Comparison of ENCODE assay signal across 19 cellular contexts in genomic region chr6:31365864-31366263, GRCh38. TPM values are rescaled to one million over a fixed set of nuclear protein-coding genes. Genes with fewer than 3 reads are reported as not detected.
DNase-seq lines count a peak whose midpoint lies in the region; ATAC-seq and TF ChIP-seq lines count a peak whose summit lies in the region.
"Had no signal": no experiment of that assay in that cellular context is flagged by ENCODE, and none has a peak within 500 bp of the region (broad histone marks: within the 10 kb centered on the region; RNA-seq: fewer than 3 reads in every experiment).

No MANE protein-coding gene starts in this region.

- peaks cover 0 to 4% of the 10 kb centered on the region in 2 donors for H3K4me1 ChIP-seq in naive thymus-derived CD4-positive, alpha-beta T cell (ENCODE audit: control insufficient read depth in 2 of 2, insufficient read depth in 2 of 2, low read length in 2 of 2)
- peaks cover 3% of the 10 kb centered on the region for H3K4me1 ChIP-seq in A673 (ENCODE audit: insufficient read depth, low read length, poor library complexity, severe bottlenecking)

- no peaks in the 10 kb centered on the region for H3K27me3 ChIP-seq in naive thymus-derived CD4-positive, alpha-beta T cell (ENCODE audit: control insufficient read depth in 2 of 2, insufficient read depth in 2 of 2, low read length in 2 of 2)
- peaks cover 76% of the 10 kb centered on the region for H3K27me3 ChIP-seq in A673 (replicated peaks; ENCODE audit: insufficient read depth, low read depth, low read length, poor library complexity)

- H3K4me1 Mint-ChIP-seq in activated CD4-positive, alpha-beta T cell treated with anti-CD3 and anti-CD28 coated beads, Interleukin-2, amount 10 ng/mL, durations not matched to agents 24 days and 14 days = peaks cover 12% of the 10 kb centered on the region
- H3K4me1 Mint-ChIP-seq in T-cell = peaks cover 10 to 28% (median 20%) of the 10 kb centered on the region in 3 donors
- H3K4me1 Mint-ChIP-seq in effector memory CD8-positive, alpha-beta T cell (ENCODE audit: low read depth in 2 of 2) = peaks cover 7 to 9% of the 10 kb centered on the region in 2 donors
- H3K4me1 Mint-ChIP-seq in naive thymus-derived CD4-positive, alpha-beta T cell = peaks cover 4 to 32% (median 17%) of the 10 kb centered on the region in 7 donors

- no peak for TF ChIP-seq CTCF in A673 (conservative IDR thresholded peaks at IDR 0.05; ENCODE audit: low read depth, low read length)

- no peaks in the 10 kb centered on the region for H3K9me3 ChIP-seq in naive thymus-derived CD4-positive, alpha-beta T cell (ENCODE audit: control insufficient read depth in 2 of 3, low read length in 3 of 3)
- H3K9me3 ChIP-seq in A673 (ENCODE audit: low read depth, low read length, poor library complexity, severe bottlenecking) = no peaks in the 10 kb centered on the region

- peaks cover 1% of the 10 kb centered on the region for H3K36me3 Mint-ChIP-seq in activated CD4-positive, alpha-beta T cell treated with anti-CD3 and anti-CD28 coated beads, Interleukin-2, amount 10 ng/mL, durations not matched to agents 24 days and 14 days (ENCODE audit: low read depth)
- peaks cover 5% of the 10 kb centered on the region for H3K36me3 Mint-ChIP-seq in T-cell
- no peaks in the 10 kb centered on the region for H3K36me3 Mint-ChIP-seq in effector memory CD8-positive, alpha-beta T cell (ENCODE audit: insufficient read depth)
- H3K36me3 Mint-ChIP-seq in naive thymus-derived CD4-positive, alpha-beta T cell = peaks cover 0 to 9% (median under 1%) of the 10 kb centered on the region in 5 donors

- H3K9me3 Mint-ChIP-seq in activated CD4-positive, alpha-beta T cell treated with anti-CD3 and anti-CD28 coated beads, Interleukin-2, amount 10 ng/mL, durations not matched to agents 24 days and 14 days = peaks cover 2% of the 10 kb centered on the region
- peaks cover 0 to 3% (median under 1%) of the 10 kb centered on the region in 3 donors for H3K9me3 Mint-ChIP-seq in T-cell
- H3K9me3 Mint-ChIP-seq in effector memory CD8-positive, alpha-beta T cell = peaks cover 0 to under 1% of the 10 kb centered on the region in 2 donors
- peaks cover 0 to 8% (median 0%) of the 10 kb centered on the region in 11 donors for H3K9me3 Mint-ChIP-seq in naive thymus-derived CD4-positive, alpha-beta T cell
- H3K9me3 Mint-ChIP-seq: CD4-positive, alpha-beta T cell had no signal

- CTCF ChIA-PET in T-cell (lab: Charles Lee) (interaction anchor here (0.6 to 2.6 kb wide), 14 partner anchors 10 to 1437 kb away, joined by 3 to 28 read pairs (median 5); partner anchors contain the start of genes CCHCR1 (in 1 of the 2) and TCF19 (in 1 of the 2)), A673 (lab: Charles Lee) (interaction anchor here (1.4 kb wide), 1 partner anchor 169 kb away, joined by 9 read pairs; no protein-coding TSS in a partner anchor)
- CTCF ChIA-PET in naive thymus-derived CD4-positive, alpha-beta T cell (lab: Charles Lee) = interaction anchor here (0.7 to 5.3 kb wide), 14 partner anchors 8 to 230 kb away, joined by 3 to 79 read pairs (median 6); partner anchors contain the start of genes HLA-B and PSORS1C2

- no peak overlapping the region for H3K27ac ChIP-seq in naive thymus-derived CD4-positive, alpha-beta T cell (ENCODE audit: low read depth, low read length)
- no peak overlapping the region for H3K27ac ChIP-seq in A673 (ENCODE audit: low read depth, low read length, poor library complexity, severe bottlenecking)
- H3K27ac ChIP-seq: 22Rv1 had no signal

- ATAC-seq in T-cell (replicated peaks in 1 of 4) (no peak), HG03520 (IDR thresholded peaks at IDR 0.05; ENCODE audit: unreplicated experiment) (no peak)
- no peak for ATAC-seq in effector memory CD8-positive, alpha-beta T cell (replicated peaks)
- ATAC-seq in naive thymus-derived CD4-positive, alpha-beta T cell = no peak

- peak overlapping the region; percentile 13 for H3K4me3 Mint-ChIP-seq in activated CD4-positive, alpha-beta T cell treated with anti-CD3 and anti-CD28 coated beads, Interleukin-2, amount 10 ng/mL, durations not matched to agents 24 days and 14 days
- H3K4me3 Mint-ChIP-seq in T-cell = peak overlapping the region in 2 of 3 donors; percentile 2 to 79
- peak overlapping the region; percentile 45 to 85 for H3K4me3 Mint-ChIP-seq in effector memory CD8-positive, alpha-beta T cell
- H3K4me3 Mint-ChIP-seq in naive thymus-derived CD4-positive, alpha-beta T cell = peak overlapping the region; percentile 24 to 92 (median 78)

- no peak overlapping the region for H3K4me3 ChIP-seq in naive thymus-derived CD4-positive, alpha-beta T cell (ENCODE audit: low read length)
- H3K4me3 ChIP-seq in A673 (ENCODE audit: low read depth, low read length, poor library complexity, severe bottlenecking) = no peak overlapping the region

- POLR2A ChIA-PET in T-cell (lab: Charles Lee) (interaction anchor here (0.6 to 1.3 kb wide), 5 partner anchors 11 to 840 kb away, joined by 3 to 9 read pairs (median 3); no protein-coding TSS in a partner anchor), A673 (lab: Charles Lee; ENCODE audit: low non-redundant PET) (no interaction called here)
- POLR2A ChIA-PET in naive thymus-derived CD4-positive, alpha-beta T cell (lab: Charles Lee) = interaction anchor here (0.6 to 7.7 kb wide), 12 partner anchors 8 to 234 kb away, joined by 3 to 131 read pairs (median 15); partner anchors contain the start of gene PSORS1C2

- intact Hi-C loops in activated CD4-positive, alpha-beta T cell treated with anti-CD3 and anti-CD28 coated beads, Interleukin-2, amount 10 ng/mL, durations not matched to agents 24 days and 14 days (cut with micrococcal nuclease) = no loop called here
- intact Hi-C loops in naive thymus-derived CD4-positive, alpha-beta T cell (cut with micrococcal nuclease) = loop anchor here (1.0 to 2.0 kb wide), 2 partner anchors 15 to 174 kb away; no protein-coding TSS in a partner anchor
- intact Hi-C loops in A673 (cut with micrococcal nuclease; ENCODE audit: unreplicated experiment) = loop anchor here (2.0 kb wide), 2 partner anchors 169 to 229 kb away; no protein-coding TSS in a partner anchor

- no peak overlapping the region for H3K27ac Mint-ChIP-seq in activated CD4-positive, alpha-beta T cell treated with anti-CD3 and anti-CD28 coated beads, Interleukin-2, amount 10 ng/mL, durations not matched to agents 24 days and 14 days
- no peak overlapping the region for H3K27ac Mint-ChIP-seq in T-cell
- no peak overlapping the region for H3K27ac Mint-ChIP-seq in effector memory CD8-positive, alpha-beta T cell
- H3K27ac Mint-ChIP-seq in naive thymus-derived CD4-positive, alpha-beta T cell = peak overlapping the region in 1 of 9 donors; percentile 40
- H3K27ac Mint-ChIP-seq: B cell, HFFc6 had no signal

- no TSS peak for BruUV-seq in A673 (replicated peaks; lab: Mats Ljungman, UMichigan)

- peaks cover 64% of the 10 kb centered on the region for H3K27me3 Mint-ChIP-seq in activated CD4-positive, alpha-beta T cell treated with anti-CD3 and anti-CD28 coated beads, Interleukin-2, amount 10 ng/mL, durations not matched to agents 24 days and 14 days
- H3K27me3 Mint-ChIP-seq in T-cell = peaks cover 24 to 29% of the 10 kb centered on the region in 2 donors
- H3K27me3 Mint-ChIP-seq in effector memory CD8-positive, alpha-beta T cell = peaks cover 7 to 37% of the 10 kb centered on the region in 2 donors
- H3K27me3 Mint-ChIP-seq in naive thymus-derived CD4-positive, alpha-beta T cell = peaks cover 0 to 82% (median 19%) of the 10 kb centered on the region in 5 donors

- DNase-seq in activated CD4-positive, alpha-beta T cell treated with anti-CD3 and anti-CD28 coated beads, Interleukin-2, amount 10 ng/mL, durations not matched to agents 24 days and 14 days = peak; percentile 49
- no peak for DNase-seq in activated CD4-positive, alpha-beta T cell treated with anti-CD3 and anti-CD28 coated beads for 1 hour
- DNase-seq in T-cell (no peak), NAMALWA (ENCODE audit: low spot score) (no peak), A673 (ENCODE audit: low spot score) (no peak)
- DNase-seq in effector memory CD8-positive, alpha-beta T cell = no peak
- DNase-seq in naive thymus-derived CD4-positive, alpha-beta T cell = no peak
- DNase-seq: ACHN; CD4-positive, alpha-beta T cell; COR-L47; DMS153; DMS79 treated with DMSO at 0.1 percent for 48 hours; EL; GDM1; HCEC 1CT; HFFc6 had no signal

- H3K36me3 ChIP-seq in naive thymus-derived CD4-positive, alpha-beta T cell (ENCODE audit: control insufficient read depth in 2 of 3, insufficient read depth in 3 of 3, low read length in 3 of 3) = no peaks in the 10 kb centered on the region
- no peaks in the 10 kb centered on the region for H3K36me3 ChIP-seq in A673 (ENCODE audit: insufficient read depth, low read length, poor library complexity, severe bottlenecking)

RNA-seq across cellular contexts. Expression of gene HLA-B, which starts 8.9 kb away (rescaled TPM):
- total RNA-seq in activated CD4-positive, alpha-beta T cell treated with anti-CD3 and anti-CD28 coated beads, Interleukin-2, amount 10 ng/mL, durations not matched to agents 24 days and 14 days = 3,406 and 3,483 TPM in 2 replicates
- total RNA-seq in T-cell = 1,000 to 10,000 TPM; 6,093 to 7,629 (median 6,896) TPM
- total RNA-seq in naive thymus-derived CD4-positive, alpha-beta T cell = 1,000 to 10,000 TPM; 5,136 to 7,364 (median 5,516) TPM
- polyA plus RNA-seq in naive thymus-derived CD4-positive, alpha-beta T cell = 1,000 to 10,000 TPM; 5,467 to 7,459 TPM
- 27.3 and 29.9 TPM in 2 replicates for total RNA-seq in A673 (2021)

RNA-seq across cellular contexts. Expression of gene MICA, which starts 37.5 kb away (rescaled TPM):
- 6.5 and 7.3 TPM in 2 replicates for total RNA-seq in activated CD4-positive, alpha-beta T cell treated with anti-CD3 and anti-CD28 coated beads, Interleukin-2, amount 10 ng/mL, durations not matched to agents 24 days and 14 days
- 10 to 100 TPM in 4 of 5 donors, 1 to 10 TPM in 1; 5.5 to 24.0 (median 14.9) TPM for total RNA-seq in T-cell
- 10 to 100 TPM; 12.1 to 17.4 (median 15.2) TPM for total RNA-seq in naive thymus-derived CD4-positive, alpha-beta T cell
- polyA plus RNA-seq in naive thymus-derived CD4-positive, alpha-beta T cell = 1 to 10 TPM; 4.3 to 8.4 TPM
- 31.6 and 41.2 TPM in 2 replicates for total RNA-seq in A673 (2021)

Comparison
In these comparisons a context has a peak if more than half of its experiments do, and no peak if none do; other contexts are left out.
1. H3K4me3 Mint-ChIP-seq: peak in every context shown above with its lines; median percentile 78 in naive thymus-derived CD4-positive, alpha-beta T cell; 65 in effector memory CD8-positive, alpha-beta T cell; 40 in T-cell; 13 in activated CD4-positive, alpha-beta T cell treated with anti-CD3 and anti-CD28 coated beads, Interleukin-2, amount 10 ng/mL, durations not matched to agents 24 days and 14 days.
2. RNA of gene HLA-B, which starts 8.9 kb away (total RNA-seq): 6,093 to 7,629 TPM in T-cell, 5,136 to 7,364 TPM in naive thymus-derived CD4-positive, alpha-beta T cell and 3,406 to 3,483 TPM in activated CD4-positive, alpha-beta T cell treated with anti-CD3 and anti-CD28 coated beads, Interleukin-2, amount 10 ng/mL, durations not matched to agents 24 days and 14 days; 27.3 to 29.9 TPM in A673; every median in the first group is over 100 times any median in the second.